26 cellular contexts compared by ENCODE assay signal in genomic region chr2:65329551-65329950, GRCh38.
DNase-seq lines count a peak whose midpoint lies in the region; ATAC-seq and TF ChIP-seq lines count a peak whose summit lies in the region.
"Had no signal": no experiment of that assay in that cellular context is flagged by ENCODE, and none has a peak within 500 bp of the region (broad histone marks: within the 10 kb centered on the region; RNA-seq: fewer than 3 reads in every experiment).

No MANE protein-coding gene starts in this region.

- 58 to 67% (median 62%) methylated on average over 6 of the region's 6 CpGs for WGBS in heart left ventricle, 4 donors
- WGBS in testis, 2 donors, result 84 to 92% methylated on average over 6 of the region's 6 CpGs

- H3K4me1 ChIP-seq in left ventricle myocardium inferior (peaks cover 4% of the 10 kb centered on the region), heart left ventricle (peaks cover 0 to 3% (median 0%) of the 10 kb centered on the region in 12 donors), testis (no peaks in the 10 kb centered on the region)
- H3K4me1 ChIP-seq: BLaER1 treated with 17β-estradiol and CSF1 and Interleukin-3, amounts not matched to agents 10 nM and 100 nM; gastroesophageal sphincter; prostate gland; vagina had no signal

- ATAC-seq in heart left ventricle, result no peak
- no peak for ATAC-seq in T-helper 17 cell
- ATAC-seq in HG03520 (IDR thresholded peaks at IDR 0.05; ENCODE audit: unreplicated experiment), result no peak
- ATAC-seq in SK-N-SH treated with all-trans-retinoic acid at 6 μM for 48 hours, result no peak
- ATAC-seq: esophagus mucosa, gastroesophageal sphincter, left cardiac atrium had no signal

- H3K36me3 ChIP-seq in left ventricle myocardium inferior, result peaks cover 50% of the 10 kb centered on the region
- H3K36me3 ChIP-seq in heart left ventricle, result peaks cover 0 to 86% (median 32%) of the 10 kb centered on the region in 9 donors
- H3K36me3 ChIP-seq in testis (ENCODE audit: low read depth, missing control alignments), result no peaks in the 10 kb centered on the region
- H3K36me3 ChIP-seq: adrenal gland, prostate gland had no signal

- no peak overlapping the region for H3K27ac Mint-ChIP-seq in T-helper 17 cell
- H3K27ac Mint-ChIP-seq: activated CD4-positive, alpha-beta T cell treated with anti-CD3 and anti-CD28 coated beads, Interleukin-2, amount 10 ng/mL, durations not matched to agents 7 days and 5 days; dendritic cell treated with granulocyte-macrophage colony-stimulating factor and Interleukin-4, amounts not matched to agents 40 ng/mL and 50 ng/mL, for 4 days had no signal

- TF ChIP-seq CTCF in left ventricle myocardium inferior (IDR thresholded peaks at IDR 0.05; ENCODE audit: borderline replicate concordance), result no peak
- TF ChIP-seq CTCF in heart left ventricle (IDR thresholded peaks at IDR 0.05), result no peak
- no peak for TF ChIP-seq CTCF in testis (IDR thresholded peaks at IDR 0.05)

- peak overlapping the region; percentile 10 for H3K27ac ChIP-seq in left ventricle myocardium inferior (replicated peaks)
- H3K27ac ChIP-seq in heart left ventricle, result no peak overlapping the region
- H3K27ac ChIP-seq in testis, result no peak overlapping the region
- H3K27ac ChIP-seq: adrenal gland; BLaER1 treated with 17β-estradiol and CSF1 and Interleukin-3, amounts not matched to agents 10 nM and 100 nM; gastroesophageal sphincter; HL-60; prostate gland; skin epidermis; vagina had no signal

- H3K27me3 ChIP-seq in left ventricle myocardium inferior (ENCODE audit: low read depth) (no peaks in the 10 kb centered on the region), heart left ventricle (no peaks in the 10 kb centered on the region), testis (no peaks in the 10 kb centered on the region)
- H3K27me3 ChIP-seq: adrenal gland; BLaER1 treated with 17β-estradiol and CSF1 and Interleukin-3, amounts not matched to agents 10 nM and 100 nM; gastroesophageal sphincter; vagina had no signal

- DNase-seq in left ventricle myocardium inferior (no peak), heart left ventricle (no peak), NCI-H345 treated with DMSO at 0.1 percent for 48 hours (lab: John Stamatoyannopoulos, UW; ENCODE audit: unreplicated experiment) (peak; percentile 24), dermis blood vessel endothelial cell (peak; percentile 27), testis (no peak), T-helper 17 cell (no peak)
- DNase-seq: activated CD4-positive, alpha-beta T cell treated with anti-CD3 and anti-CD28 coated beads, Interleukin-2, amount 10 ng/mL, durations not matched to agents 7 days and 5 days; activated gamma-delta T cell treated with Interleukin-2 at 50 U/mL for 16 hours; adrenal gland; HCEC 1CT; IMR-90; left cardiac atrium; midbrain; NCI-H446; OCI-M1; stimulated activated CD4-positive, alpha-beta T cell treated with anti-CD3 and anti-CD28 coated beads, Interleukin-4, amount 100 ng/mL, for 4 hours had no signal

- intact Hi-C loops in left ventricle myocardium inferior (cut with micrococcal nuclease), result no loop called here
- intact Hi-C loops in heart left ventricle (cut with DNase I), result no loop called here
- intact Hi-C loops in testis (cut with DNase I; ENCODE audit: low total_unique reads), result no loop called here

- peaks cover 3% of the 10 kb centered on the region for H3K4me1 Mint-ChIP-seq in T-helper 17 cell
- H3K4me1 Mint-ChIP-seq: activated CD4-positive, alpha-beta T cell treated with anti-CD3 and anti-CD28 coated beads, Interleukin-2, amount 10 ng/mL, durations not matched to agents 7 days and 5 days had no signal

- H3K9me3 ChIP-seq in left ventricle myocardium inferior (replicated peaks), result no peaks in the 10 kb centered on the region
- H3K9me3 ChIP-seq in heart left ventricle, result no peaks in the 10 kb centered on the region
- H3K9me3 ChIP-seq in testis, result no peaks in the 10 kb centered on the region
- H3K9me3 ChIP-seq in T-helper 17 cell (ENCODE audit: control insufficient read depth, low read length, poor library complexity, severe bottlenecking), result no peaks in the 10 kb centered on the region
- H3K9me3 ChIP-seq: adrenal gland; BLaER1 treated with 17β-estradiol and CSF1 and Interleukin-3, amounts not matched to agents 10 nM and 100 nM; gastroesophageal sphincter; prostate gland; vagina had no signal

- no peaks in the 10 kb centered on the region for H3K36me3 Mint-ChIP-seq in T-helper 17 cell (ENCODE audit: low read depth)

- TF ChIP-seq POLR2A in heart left ventricle (IDR thresholded peaks at IDR 0.05), result no peak
- no peak for TF ChIP-seq POLR2A in testis (IDR thresholded peaks at IDR 0.05)

- H3K4me3 ChIP-seq in left ventricle myocardium inferior (no peak overlapping the region), heart left ventricle (no peak overlapping the region), testis (no peak overlapping the region)
- H3K4me3 ChIP-seq: adrenal gland; BLaER1 treated with 17β-estradiol and CSF1 and Interleukin-3, amounts not matched to agents 10 nM and 100 nM; gastroesophageal sphincter; prostate gland; skin epidermis; vagina had no signal

- no peaks in the 10 kb centered on the region for H3K27me3 Mint-ChIP-seq in T-helper 17 cell
- H3K27me3 Mint-ChIP-seq: activated CD4-positive, alpha-beta T cell treated with anti-CD3 and anti-CD28 coated beads, Interleukin-2, amount 10 ng/mL, durations not matched to agents 7 days and 5 days; dendritic cell treated with granulocyte-macrophage colony-stimulating factor and Interleukin-4, amounts not matched to agents 40 ng/mL and 50 ng/mL, for 4 days had no signal

- no peak overlapping the region for H3K4me3 Mint-ChIP-seq in T-helper 17 cell
- H3K4me3 Mint-ChIP-seq: activated CD4-positive, alpha-beta T cell treated with anti-CD3 and anti-CD28 coated beads, Interleukin-2, amount 10 ng/mL, durations not matched to agents 7 days and 5 days; dendritic cell treated with granulocyte-macrophage colony-stimulating factor and Interleukin-4, amounts not matched to agents 40 ng/mL and 50 ng/mL, for 4 days had no signal

TF ChIP-seq in SK-N-SH treated with all-trans-retinoic acid at 6 μM for 48 hours, 23 proteins besides CTCF, POLR2A, EP300 and RAD21:
- no peak for TF ChIP-seq ESRRG (CRISPR knock-in tag; IDR thresholded peaks at IDR 0.05)
- no peak for TF ChIP-seq TCF4 (CRISPR knock-in tag; IDR thresholded peaks at IDR 0.05; ENCODE audit: borderline replicate concordance)
- no peak for TF ChIP-seq CSDC2 (CRISPR knock-in tag; IDR thresholded peaks at IDR 0.05)
- no peak for TF ChIP-seq CREB5 (CRISPR knock-in tag; IDR thresholded peaks at IDR 0.05; ENCODE audit: low read depth)
- TF ChIP-seq TOX (CRISPR knock-in tag; IDR thresholded peaks at IDR 0.05; ENCODE audit: borderline replicate concordance), result no peak
- TF ChIP-seq ZNF70 (CRISPR knock-in tag; IDR thresholded peaks at IDR 0.05), result no peak
- TF ChIP-seq SNAI2 (CRISPR knock-in tag; IDR thresholded peaks at IDR 0.05), result no peak
- TF ChIP-seq ZNF565 (CRISPR knock-in tag; conservative IDR thresholded peaks at IDR 0.05; ENCODE audit: low read depth), result no peak

Comparison
In these comparisons a context has a peak if more than half of its experiments do, and no peak if none do; other contexts are left out.
1. DNase-seq: peak in NCI-H345 treated with DMSO at 0.1 percent for 48 hours (single experiment) and dermis blood vessel endothelial cell (single experiment); none in left ventricle myocardium inferior (single experiment), heart left ventricle (0 of 5), testis (single experiment) and T-helper 17 cell (0 of 3).